28 cellular contexts compared by ENCODE assay signal in genomic region chrX:83339724-83340123, GRCh38.
"Had no signal": no experiment of that assay in that cellular context is flagged by ENCODE, and none has a peak within 500 bp of the region (broad histone marks: within the 10 kb centered on the region; RNA-seq: fewer than 3 reads in every experiment).

No MANE protein-coding gene starts in this region.

- H3K9me3 Mint-ChIP-seq: dendritic cell treated with granulocyte-macrophage colony-stimulating factor and Interleukin-4, amounts not matched to agents 40 ng/mL and 50 ng/mL, for 4 days; effector memory CD8-positive, alpha-beta T cell had no signal

- FAIRE-seq: endometrium, endothelial cell of umbilical vein, frontal cortex had no signal

- H3K9me3 ChIP-seq: colonic mucosa, esophagus muscularis mucosa, esophagus squamous epithelium, gastrocnemius medialis, gastroesophageal sphincter, heart left ventricle, heart right ventricle had no signal

- H3K36me3 ChIP-seq: colonic mucosa, esophagus muscularis mucosa, esophagus squamous epithelium, gastrocnemius medialis, gastroesophageal sphincter, heart left ventricle, heart right ventricle had no signal

- H3K4me3 ChIP-seq: colonic mucosa, coronary artery, dorsolateral prefrontal cortex, esophagus muscularis mucosa, esophagus squamous epithelium, gastrocnemius medialis, gastroesophageal sphincter, heart left ventricle, heart right ventricle had no signal

- H3K27ac ChIP-seq: colonic mucosa, coronary artery, dorsolateral prefrontal cortex, epithelial cell of prostate, esophagus muscularis mucosa, esophagus squamous epithelium, foreskin keratinocyte, gastrocnemius medialis, gastroesophageal sphincter, heart left ventricle, heart right ventricle had no signal

- H3K4me3 Mint-ChIP-seq: dendritic cell treated with granulocyte-macrophage colony-stimulating factor and Interleukin-4, amounts not matched to agents 40 ng/mL and 50 ng/mL, for 4 days; effector memory CD8-positive, alpha-beta T cell; endodermal cell had no signal

- H3K27me3 ChIP-seq: colonic mucosa, esophagus muscularis mucosa, esophagus squamous epithelium, foreskin keratinocyte, gastrocnemius medialis, gastroesophageal sphincter, heart left ventricle had no signal

- H3K4me1 Mint-ChIP-seq: endodermal cell had no signal

- ATAC-seq: effector memory CD8-positive, alpha-beta T cell; esophagus mucosa; foreskin keratinocyte; gastrocnemius medialis; gastroesophageal sphincter; heart left ventricle; heart right ventricle had no signal

- H3K27me3 Mint-ChIP-seq: dendritic cell treated with granulocyte-macrophage colony-stimulating factor and Interleukin-4, amounts not matched to agents 40 ng/mL and 50 ng/mL, for 4 days; effector memory CD8-positive, alpha-beta T cell had no signal

- H3K4me1 ChIP-seq: colonic mucosa, esophagus muscularis mucosa, esophagus squamous epithelium, foreskin keratinocyte, gastrocnemius medialis, gastroesophageal sphincter, heart left ventricle, heart right ventricle had no signal

- H3K27ac Mint-ChIP-seq: dendritic cell treated with granulocyte-macrophage colony-stimulating factor and Interleukin-4, amounts not matched to agents 40 ng/mL and 50 ng/mL, for 4 days; effector memory CD8-positive, alpha-beta T cell; endodermal cell had no signal

- DNase-seq: colonic mucosa; cortex of kidney; dermis blood vessel endothelial cell; dorsolateral prefrontal cortex; effector CD4-positive, alpha-beta T cell; effector CD8-positive, alpha-beta T cell; effector memory CD4-positive, alpha-beta T cell; effector memory CD8-positive, alpha-beta T cell; endodermal cell; erythroblast; esophagus squamous epithelium; foreskin fibroblast; foreskin keratinocyte; foreskin melanocyte; gastrocnemius medialis; glutamatergic neuron; head of caudate nucleus; heart left ventricle; heart right ventricle had no signal
